ENCODE assay signal across 8 cellular contexts in the genomic region with DNA sequence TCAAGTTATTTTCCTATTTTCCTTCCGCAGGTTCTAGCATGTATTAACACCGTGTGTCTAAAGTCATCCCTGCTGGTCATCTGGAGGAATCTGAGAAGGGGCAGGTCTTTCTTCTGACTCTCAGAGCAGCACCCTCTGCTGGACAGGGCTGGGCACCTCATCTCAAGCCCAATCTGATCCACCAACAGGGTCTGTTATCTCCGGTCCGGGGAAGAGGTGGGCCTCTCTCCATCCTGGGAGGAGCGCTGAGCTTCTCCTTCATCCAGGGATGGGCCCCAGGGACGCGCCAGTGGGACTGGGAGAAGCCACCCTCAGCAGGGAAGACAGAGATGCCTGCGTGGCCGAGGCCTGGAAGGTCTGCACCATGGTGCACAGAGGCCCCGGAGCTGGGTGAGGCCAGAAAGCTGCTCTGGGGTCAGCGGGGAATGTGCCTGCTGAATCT. TPM values are rescaled to one million over a fixed set of nuclear protein-coding genes. Genes with fewer than 3 reads are reported as not detected.
DNase-seq lines count a peak whose midpoint lies in the region; ATAC-seq and TF ChIP-seq lines count a peak whose summit lies in the region.

No MANE protein-coding gene starts in this region.

- no peaks in the 10 kb centered on the region for H3K36me3 ChIP-seq in CD8-positive, alpha-beta T cell (ENCODE audit: insufficient read depth, low read length)
- no peaks in the 10 kb centered on the region for H3K36me3 ChIP-seq in WERI-Rb-1

- intact Hi-C loops in CD8-positive, alpha-beta T cell (cut with DNase I, micrococcal nuclease), result loop anchor here in 1 of 2 experiments (1.0 kb wide), 1 partner anchor 87 kb away; no protein-coding TSS in a partner anchor
- intact Hi-C loops in activated T-helper 2 cell treated with anti-CD3 and anti-CD28 coated beads, Interferon-gamma antibody, Interleukin-2, Interleukin-4, amounts not matched to agents 10 μg/mL and 5 μg/mL and 100 μg/mL, durations not matched to agents 14 hours and 24 hours and 36 hours (cut with micrococcal nuclease), result loop anchor here (5.0 to 10.0 kb wide), 2 partner anchors 85 to 317 kb away; a partner anchor contains a TSS

- peak; percentile 60 for TF ChIP-seq CTCF in CD8-positive, alpha-beta T cell (IDR thresholded peaks at IDR 0.05)
- TF ChIP-seq CTCF in WERI-Rb-1 (IDR thresholded peaks at IDR 0.05; ENCODE audit: low read depth, low read length), result peak; percentile 80
- TF ChIP-seq CTCF in choroid plexus epithelial cell (conservative IDR thresholded peaks at IDR 0.05; ENCODE audit: low read depth, low read length), result peak; percentile 85

- H3K36me3 Mint-ChIP-seq in CD8-positive, alpha-beta T cell, result no peaks in the 10 kb centered on the region
- H3K36me3 Mint-ChIP-seq in activated T-helper 2 cell treated with anti-CD3 and anti-CD28 coated beads, Interferon-gamma antibody, Interleukin-2, Interleukin-4, amounts not matched to agents 10 μg/mL and 5 μg/mL and 100 μg/mL, durations not matched to agents 14 hours and 24 hours and 36 hours (ENCODE audit: low read depth), result no peaks in the 10 kb centered on the region

- peak; percentile 75 for ATAC-seq in CD8-positive, alpha-beta T cell

- H3K27me3 Mint-ChIP-seq in CD8-positive, alpha-beta T cell (ENCODE audit: low read depth), result peaks cover 10% of the 10 kb centered on the region
- no peaks in the 10 kb centered on the region for H3K27me3 Mint-ChIP-seq in activated T-helper 2 cell treated with anti-CD3 and anti-CD28 coated beads, Interferon-gamma antibody, Interleukin-2, Interleukin-4, amounts not matched to agents 10 μg/mL and 5 μg/mL and 100 μg/mL, durations not matched to agents 14 hours and 24 hours and 36 hours (ENCODE audit: low read depth)

- CTCF ChIA-PET in CD8-positive, alpha-beta T cell (lab: Charles Lee), result interaction anchor here (0.6 to 1.0 kb wide), 4 partner anchors 23 to 317 kb away, joined by 3 to 4 read pairs (median 3); no protein-coding TSS in a partner anchor

- H3K4me1 Mint-ChIP-seq in CD8-positive, alpha-beta T cell (ENCODE audit: low read depth), result peaks cover 2% of the 10 kb centered on the region
- H3K4me1 Mint-ChIP-seq in activated T-helper 2 cell treated with anti-CD3 and anti-CD28 coated beads, Interferon-gamma antibody, Interleukin-2, Interleukin-4, amounts not matched to agents 10 μg/mL and 5 μg/mL and 100 μg/mL, durations not matched to agents 14 hours and 24 hours and 36 hours (ENCODE audit: low read depth), result no peaks in the 10 kb centered on the region

- POLR2A ChIA-PET in CD8-positive, alpha-beta T cell (lab: Charles Lee), result no interaction called here

- no peak overlapping the region for H3K27ac Mint-ChIP-seq in CD8-positive, alpha-beta T cell
- H3K27ac Mint-ChIP-seq in activated T-helper 2 cell treated with anti-CD3 and anti-CD28 coated beads, Interferon-gamma antibody, Interleukin-2, Interleukin-4, amounts not matched to agents 10 μg/mL and 5 μg/mL and 100 μg/mL, durations not matched to agents 14 hours and 24 hours and 36 hours, result no peak overlapping the region

- no peaks in the 10 kb centered on the region for H3K9me3 ChIP-seq in CD8-positive, alpha-beta T cell (ENCODE audit: low read length)
- H3K9me3 ChIP-seq in WERI-Rb-1 (ENCODE audit: severe bottlenecking), result no peaks in the 10 kb centered on the region

- DNase-seq in CD8-positive, alpha-beta T cell, result peak in 6 of 7 experiments; percentile 30 to 63 (median 54)
- DNase-seq in HuH-7 (ENCODE audit: low spot score), result peak; percentile 22
- DNase-seq in WERI-Rb-1, result peak; percentile 79
- peak; percentile 85 for DNase-seq in choroid plexus epithelial cell (ENCODE audit: low read depth)
- DNase-seq in left kidney (ENCODE audit: low read depth, low spot score), result peak; percentile 90
- DNase-seq in stimulated activated CD8-positive, alpha-beta memory T cell treated with anti-CD3 and anti-CD28 coated beads, Interleukin-15, amount 100 ng/mL, for 4 hours (ENCODE audit: low read depth in 2 of 2), result peak; percentile 2 to 27
- DNase-seq in activated T-helper 2 cell treated with anti-CD3 and anti-CD28 coated beads, Interferon-gamma antibody, Interleukin-2, Interleukin-4, amounts not matched to agents 10 μg/mL and 5 μg/mL and 100 μg/mL, durations not matched to agents 14 hours and 24 hours and 36 hours (ENCODE audit: low spot score), result no peak
- DNase-seq in NCI-H2107 (lab: John Stamatoyannopoulos, UW), result no peak

- H3K27ac ChIP-seq in CD8-positive, alpha-beta T cell (ENCODE audit: low read depth, low read length), result no peak overlapping the region
- no peak overlapping the region for H3K27ac ChIP-seq in WERI-Rb-1

- no peaks in the 10 kb centered on the region for H3K27me3 ChIP-seq in CD8-positive, alpha-beta T cell (ENCODE audit: insufficient read depth, low read length)
- no peaks in the 10 kb centered on the region for H3K27me3 ChIP-seq in WERI-Rb-1 (ENCODE audit: insufficient read depth, low read depth, severe bottlenecking)

- H3K4me3 Mint-ChIP-seq in CD8-positive, alpha-beta T cell, result no peak overlapping the region
- H3K4me3 Mint-ChIP-seq in activated T-helper 2 cell treated with anti-CD3 and anti-CD28 coated beads, Interferon-gamma antibody, Interleukin-2, Interleukin-4, amounts not matched to agents 10 μg/mL and 5 μg/mL and 100 μg/mL, durations not matched to agents 14 hours and 24 hours and 36 hours (ENCODE audit: low read depth), result no peak overlapping the region

- no peak overlapping the region for H3K4me3 ChIP-seq in CD8-positive, alpha-beta T cell (ENCODE audit: low read depth, low read length)
- no peak overlapping the region for H3K4me3 ChIP-seq in WERI-Rb-1 (ENCODE audit: low read depth, low read length)
- H3K4me3 ChIP-seq in choroid plexus epithelial cell (ENCODE audit: low read depth, low read length), result no peak overlapping the region

- no peaks in the 10 kb centered on the region for H3K9me3 Mint-ChIP-seq in CD8-positive, alpha-beta T cell
- peaks cover 29% of the 10 kb centered on the region for H3K9me3 Mint-ChIP-seq in activated T-helper 2 cell treated with anti-CD3 and anti-CD28 coated beads, Interferon-gamma antibody, Interleukin-2, Interleukin-4, amounts not matched to agents 10 μg/mL and 5 μg/mL and 100 μg/mL, durations not matched to agents 14 hours and 24 hours and 36 hours

- no peaks in the 10 kb centered on the region for H3K4me1 ChIP-seq in CD8-positive, alpha-beta T cell (ENCODE audit: insufficient read depth, low read length)

RNA-seq across cellular contexts. Expression of a gene that starts 26.0 kb away (rescaled TPM):
- total RNA-seq in CD8-positive, alpha-beta T cell, result 100 to 1,000 TPM; 784 to 793 TPM
- 15.7 and 18.3 TPM in 2 replicates for total RNA-seq in activated T-helper 2 cell treated with anti-CD3 and anti-CD28 coated beads, Interferon-gamma antibody, Interleukin-2, Interleukin-4, amounts not matched to agents 10 μg/mL and 5 μg/mL and 100 μg/mL, durations not matched to agents 14 hours and 24 hours and 36 hours

RNA-seq across cellular contexts. Expression of a gene that starts 44.4 kb away (rescaled TPM):
- total RNA-seq in CD8-positive, alpha-beta T cell, result 1 to 10 TPM; 3.8 TPM
- total RNA-seq in activated T-helper 2 cell treated with anti-CD3 and anti-CD28 coated beads, Interferon-gamma antibody, Interleukin-2, Interleukin-4, amounts not matched to agents 10 μg/mL and 5 μg/mL and 100 μg/mL, durations not matched to agents 14 hours and 24 hours and 36 hours, result 3.4 TPM in 2 replicates

Comparison
In these comparisons a context has a peak if more than half of its experiments do, and no peak if none do; other contexts are left out.
1. DNase-seq: peak in CD8-positive, alpha-beta T cell (6 of 7), HuH-7 (single experiment), WERI-Rb-1 (single experiment), choroid plexus epithelial cell (single experiment), left kidney (single experiment) and stimulated activated CD8-positive, alpha-beta memory T cell treated with anti-CD3 and anti-CD28 coated beads, Interleukin-15, amount 100 ng/mL, for 4 hours (2 of 2); none in activated T-helper 2 cell treated with anti-CD3 and anti-CD28 coated beads, Interferon-gamma antibody, Interleukin-2, Interleukin-4, amounts not matched to agents 10 μg/mL and 5 μg/mL and 100 μg/mL, durations not matched to agents 14 hours and 24 hours and 36 hours (single experiment) and NCI-H2107 (single experiment).
2. RNA of a gene that starts 26.0 kb away (total RNA-seq): 784 to 793 TPM in CD8-positive, alpha-beta T cell; 15.7 to 18.3 TPM in activated T-helper 2 cell treated with anti-CD3 and anti-CD28 coated beads, Interferon-gamma antibody, Interleukin-2, Interleukin-4, amounts not matched to agents 10 μg/mL and 5 μg/mL and 100 μg/mL, durations not matched to agents 14 hours and 24 hours and 36 hours; every median in the first group is over 10 times any median in the second.
3. Peak in every context shown above with its lines, with median percentiles within 50 percentile points of each other: CTCF ChIP-seq.